In genomic region chr19:13838943-13839192, GRCh38 we compare ENCODE assay signal across 8 cellular contexts. TPM values are rescaled to one million over a fixed set of nuclear protein-coding genes. Genes with fewer than 3 reads are reported as not detected.
DNase-seq lines count a peak whose midpoint lies in the region; ATAC-seq and TF ChIP-seq lines count a peak whose summit lies in the region.

No MANE protein-coding gene starts in this region.

- H3K27me3 ChIP-seq in HL-60 (ENCODE audit: insufficient read depth, poor library complexity, severe bottlenecking): no peaks in the 10 kb centered on the region
- H3K27me3 ChIP-seq in mononuclear cell (ENCODE audit: insufficient read depth, low read length): no peaks in the 10 kb centered on the region

- H3K27me3 Mint-ChIP-seq in MCF 10A (ENCODE audit: insufficient read depth, unreplicated experiment): no peaks in the 10 kb centered on the region

- H3K4me1 Mint-ChIP-seq in MCF 10A (ENCODE audit: insufficient read depth, unreplicated experiment): peaks cover 12% of the 10 kb centered on the region

- CTCF ChIA-PET in MCF 10A (lab: Yijun Ruan, JAX): interaction anchor here (1.1 to 1.5 kb wide), 2 partner anchors 24 to 55 kb away, joined by 4 to 5 read pairs; no protein-coding TSS in a partner anchor

- peaks cover 90% of the 10 kb centered on the region for H3K4me1 ChIP-seq in mononuclear cell (ENCODE audit: insufficient read depth, low read length)

- H3K9me3 Mint-ChIP-seq in MCF 10A (ENCODE audit: unreplicated experiment): no peaks in the 10 kb centered on the region

- intact Hi-C loops in MCF 10A (cut with micrococcal nuclease): no loop called here

- BruUV-seq in MCF 10A (replicated peaks; lab: Mats Ljungman, UMichigan): no TSS peak

- peak overlapping the region; percentile 96 for H3K4me3 Mint-ChIP-seq in MCF 10A (ENCODE audit: unreplicated experiment)

- H3K27ac ChIP-seq in 22Rv1 (peak overlapping the region; percentile 98), HL-60 (replicated peaks) (peak overlapping the region; percentile 98)

- no peak for DNase-seq in HL-60 (ENCODE audit: low read depth in 1 of 2, low spot score in 1 of 2)
- DNase-seq in MCF 10A (ENCODE audit: unreplicated experiment): no peak
- no peak for DNase-seq in mucosa of gallbladder (ENCODE audit: low spot score)
- DNase-seq in putamen (ENCODE audit: low spot score): no peak
- DNase-seq in stimulated activated CD4-positive, alpha-beta T cell treated with anti-CD3 and anti-CD28 coated beads, Interleukin-4, amount 100 ng/mL, for 24 hours: no peak

- no peaks in the 10 kb centered on the region for H3K9me3 ChIP-seq in mononuclear cell (ENCODE audit: low read depth, low read length)

- TF ChIP-seq CTCF in 22Rv1 (IDR thresholded peaks at IDR 0.05) (no peak), HL-60 (IDR thresholded peaks at IDR 0.05; ENCODE audit: insufficient read depth, low read length) (no peak), MCF 10A (IDR thresholded peaks at IDR 0.05; ENCODE audit: unreplicated experiment) (no peak)

- no peak for ATAC-seq in HG03025 (IDR thresholded peaks at IDR 0.05; ENCODE audit: low FRiP score, unreplicated experiment)

- peak overlapping the region; percentile 95 for H3K27ac Mint-ChIP-seq in MCF 10A (ENCODE audit: low read depth, unreplicated experiment)

- peaks cover 97% of the 10 kb centered on the region for H3K36me3 Mint-ChIP-seq in MCF 10A (ENCODE audit: insufficient read depth, unreplicated experiment)

- peak overlapping the region; percentile 82 for H3K4me3 ChIP-seq in HL-60 (replicated peaks; ENCODE audit: insufficient read depth, low read length)
- H3K4me3 ChIP-seq in mononuclear cell (ENCODE audit: low read length): peak overlapping the region; percentile 73

- POLR2A ChIA-PET in MCF 10A (lab: Yijun Ruan, JAX): interaction anchor here (0.9 to 10.5 kb wide), 5 partner anchors 9 to 73 kb away, joined by 3 to 265 read pairs (median 12); partner anchors contain the start of gene ZSWIM4

RNA-seq across cellular contexts. Expression of gene NANOS3, which starts 38.1 kb away (rescaled TPM):
- total RNA-seq in MCF 10A (2022): not detected in 2 replicates
- not detected for total RNA-seq in mononuclear cell
- total RNA-seq in mucosa of gallbladder: 0.75 TPM

RNA-seq across cellular contexts. Expression of gene ZSWIM4, which starts 43.6 kb away (rescaled TPM):
- 9.2 and 9.4 TPM in 2 replicates for total RNA-seq in MCF 10A (2022)
- total RNA-seq in mononuclear cell: 1.5 TPM
- 11.2 TPM for total RNA-seq in mucosa of gallbladder
